Comparison of ENCODE assay signal across 10 cellular contexts in genomic region chr10:88793747-88794299, GRCh38. TPM values are rescaled to one million over a fixed set of nuclear protein-coding genes. Genes with fewer than 3 reads are reported as not detected.
DNase-seq lines count a peak whose midpoint lies in the region; ATAC-seq and TF ChIP-seq lines count a peak whose summit lies in the region.
"Had no signal": no experiment of that assay in that cellular context is flagged by ENCODE, and none has a peak within 500 bp of the region (broad histone marks: within the 10 kb centered on the region; RNA-seq: fewer than 3 reads in every experiment).

No MANE protein-coding gene starts in this region.

- peak overlapping the region; percentile 47 for H3K4me2 ChIP-seq in OCI-LY3 (ENCODE audit: low read length)

- H3K79me2 ChIP-seq in ACC112 (ENCODE audit: control insufficient read depth, insufficient read depth, low read length, unreplicated experiment) (no peaks in the 10 kb centered on the region), OCI-LY3 (ENCODE audit: low read length) (no peaks in the 10 kb centered on the region)

- H2AFZ ChIP-seq in ACC112 (ENCODE audit: low read length, unreplicated experiment) (no peak overlapping the region), OCI-LY3 (ENCODE audit: low read depth, low read length) (no peak overlapping the region)

- H3K27ac ChIP-seq in ACC112 (ENCODE audit: low read depth, low read length): 0 out of 2 replicates have a peak overlapping the region, but pooled peaks have one; percentile 3
- no peak overlapping the region for H3K27ac ChIP-seq in OCI-LY3 (ENCODE audit: low read length)

- H3K4me3 ChIP-seq in ACC112 (ENCODE audit: low read depth, low read length): no peak overlapping the region
- H3K4me3 ChIP-seq in OCI-LY3 (ENCODE audit: low read length): peak overlapping the region; percentile 14; the same call in 1 of the 2 replicates
- H3K4me3 ChIP-seq in epithelial cell of esophagus (ENCODE audit: low read length): no peak overlapping the region
- H3K4me3 ChIP-seq in mucosa of descending colon: no peak overlapping the region

- H3K36me3 ChIP-seq in ACC112 (ENCODE audit: insufficient read depth, low read length) (no peaks in the 10 kb centered on the region), OCI-LY3 (replicated peaks; ENCODE audit: low read depth, low read length) (no peaks in the 10 kb centered on the region), mucosa of descending colon (ENCODE audit: low read depth) (no peaks in the 10 kb centered on the region)

- DNase-seq in GM13977 (ENCODE audit: low spot score): peak; percentile 22
- DNase-seq in epithelial cell of esophagus (ENCODE audit: low read depth): peak; percentile 14
- DNase-seq in stimulated activated CD4-positive, alpha-beta T cell treated with anti-CD3 and anti-CD28 coated beads, Interleukin-1b, Interleukin-23, amount 100 ng/mL, for 48 hours: no peak
- no peak for DNase-seq in mucosa of descending colon
- no peak for DNase-seq in stimulated activated CD4-positive, alpha-beta T cell treated with anti-CD3 and anti-CD28 coated beads, Interleukin-4, amount 100 ng/mL, for 24 hours
- no peak for DNase-seq in NCI-H2107 (lab: John Stamatoyannopoulos, UW)
- DNase-seq: activated naive CD4-positive, alpha-beta T cell; NCI-H1694 treated with DMSO at 0.1 percent for 48 hours had no signal

- no peaks in the 10 kb centered on the region for H3K9me3 ChIP-seq in OCI-LY3 (ENCODE audit: insufficient read depth, low read length)
- H3K9me3 ChIP-seq in mucosa of descending colon: no peaks in the 10 kb centered on the region

- no peak overlapping the region for H3K9ac ChIP-seq in OCI-LY3 (ENCODE audit: low read length)

- H4K20me1 ChIP-seq in OCI-LY3 (ENCODE audit: insufficient read depth, low read length): no peaks in the 10 kb centered on the region

- TF ChIP-seq CTCF in GM13977 (IDR thresholded peaks at IDR 0.05; ENCODE audit: extremely low read depth, insufficient read depth, missing control alignments): no peak
- no peak for TF ChIP-seq CTCF in OCI-LY3 (IDR thresholded peaks at IDR 0.05; ENCODE audit: low read depth, low read length)
- no peak for TF ChIP-seq CTCF in epithelial cell of esophagus (IDR thresholded peaks at IDR 0.05; ENCODE audit: insufficient read depth, low read depth, low read length, missing control alignments)
- no peak for TF ChIP-seq CTCF in mucosa of descending colon (IDR thresholded peaks at IDR 0.05)

- H3K4me1 ChIP-seq in ACC112 (ENCODE audit: control insufficient read depth, insufficient read depth, low read length, unreplicated experiment): peaks cover 24% of the 10 kb centered on the region
- H3K4me1 ChIP-seq in OCI-LY3 (ENCODE audit: low read length): peaks cover 27% of the 10 kb centered on the region
- no peaks in the 10 kb centered on the region for H3K4me1 ChIP-seq in mucosa of descending colon (ENCODE audit: low read depth)

- H3K27me3 ChIP-seq in ACC112 (ENCODE audit: insufficient read depth, low read length) (no peaks in the 10 kb centered on the region), OCI-LY3 (ENCODE audit: low read depth, low read length) (no peaks in the 10 kb centered on the region)

- intact Hi-C loops in mucosa of descending colon (cut with DNase I, micrococcal nuclease): loop anchor here in 1 of 2 donors (5.0 kb wide), 1 partner anchor 107 kb away; no protein-coding TSS in a partner anchor

- in situ Hi-C loops in GM13977 (cut with MboI; ENCODE audit: low pct_unique_long_range_greater_than_20kb, low sequenced_read_pairs, unreplicated experiment): no loop called here

- ATAC-seq in mucosa of descending colon: no peak

RNA-seq across cellular contexts. Expression of gene LIPM, which starts 8.7 kb away (rescaled TPM):
- total RNA-seq in mucosa of descending colon: not detected

RNA-seq across cellular contexts. Expression of gene LIPN, which starts 34.0 kb away (rescaled TPM):
- total RNA-seq in mucosa of descending colon: not detected

RNA-seq across cellular contexts. Expression of gene ANKRD22, which starts 57.8 kb away (rescaled TPM):
- total RNA-seq in mucosa of descending colon: 10 to 100 TPM in 2 of 3 donors, 1 to 10 TPM in 1; 9.0 to 30.6 (median 18.9) TPM

Comparison
In these comparisons a context has a peak if more than half of its experiments do, and no peak if none do; other contexts are left out.
1. DNase-seq: peak in GM13977 (single experiment) and epithelial cell of esophagus (single experiment); none in stimulated activated CD4-positive, alpha-beta T cell treated with anti-CD3 and anti-CD28 coated beads, Interleukin-1b, Interleukin-23, amount 100 ng/mL, for 48 hours (single experiment), mucosa of descending colon (0 of 3), stimulated activated CD4-positive, alpha-beta T cell treated with anti-CD3 and anti-CD28 coated beads, Interleukin-4, amount 100 ng/mL, for 24 hours (single experiment) and NCI-H2107 (single experiment).